ENCODE assay signal across 10 cellular contexts in genomic region chr22:36406139-36406538, GRCh38. TPM values are rescaled to one million over a fixed set of nuclear protein-coding genes. Genes with fewer than 3 reads are reported as not detected.
DNase-seq lines count a peak whose midpoint lies in the region; ATAC-seq, FAIRE-seq and TF ChIP-seq lines count a peak whose summit lies in the region.
"Had no signal": no experiment of that assay in that cellular context is flagged by ENCODE, and none has a peak within 500 bp of the region (broad histone marks: within the 10 kb centered on the region; RNA-seq: fewer than 3 reads in every experiment).

No MANE protein-coding gene starts in this region.

- H3K36me3 ChIP-seq in astrocyte (ENCODE audit: insufficient read depth, low read length) (no peaks in the 10 kb centered on the region), upper lobe of left lung (no peaks in the 10 kb centered on the region)

- no peak for TF ChIP-seq POLR2A in upper lobe of left lung (IDR thresholded peaks at IDR 0.05)
- TF ChIP-seq POLR2A in erythroblast (IDR thresholded peaks at IDR 0.05; ENCODE audit: low read length), result no peak

- H4K20me1 ChIP-seq in astrocyte (ENCODE audit: insufficient read depth, low read length), result no peaks in the 10 kb centered on the region

- FAIRE-seq in RCC 7860 (lab: Jason Lieb, UNC) (no peak), astrocyte (lab: Jason Lieb, UNC) (peak; percentile 43)

- peaks cover 56% of the 10 kb centered on the region for H3K4me1 Mint-ChIP-seq in activated naive CD4-positive, alpha-beta T cell treated with anti-CD3 and anti-CD28 coated beads, Interleukin-2, amount 50 U/mL, for 24 hours
- peaks cover 13% of the 10 kb centered on the region for H3K4me1 Mint-ChIP-seq in astrocyte (ENCODE audit: low read depth, unreplicated experiment)

- TF ChIP-seq CTCF in astrocyte (IDR thresholded peaks at IDR 0.05; ENCODE audit: insufficient read depth, low read depth, low read length) (no peak), upper lobe of left lung (IDR thresholded peaks at IDR 0.05) (no peak)

- peaks cover 4% of the 10 kb centered on the region for H3K4me1 ChIP-seq in astrocyte (ENCODE audit: insufficient read depth, low read length)
- peaks cover 10 to 44% (median 28%) of the 10 kb centered on the region in 4 donors for H3K4me1 ChIP-seq in upper lobe of left lung

- H3K4me3 ChIP-seq in astrocyte (ENCODE audit: insufficient read depth, low read depth, low read length) (no peak overlapping the region), upper lobe of left lung (no peak overlapping the region)
- H3K4me3 ChIP-seq: gastroesophageal sphincter had no signal

- no peaks in the 10 kb centered on the region for H3K9me3 Mint-ChIP-seq in activated naive CD4-positive, alpha-beta T cell treated with anti-CD3 and anti-CD28 coated beads, Interleukin-2, amount 50 U/mL, for 24 hours
- no peaks in the 10 kb centered on the region for H3K9me3 Mint-ChIP-seq in astrocyte (ENCODE audit: unreplicated experiment)

- no peak overlapping the region for H3K4me3 Mint-ChIP-seq in activated naive CD4-positive, alpha-beta T cell treated with anti-CD3 and anti-CD28 coated beads, Interleukin-2, amount 50 U/mL, for 24 hours
- H3K4me3 Mint-ChIP-seq in astrocyte (ENCODE audit: unreplicated experiment), result no peak overlapping the region

- WGBS in upper lobe of left lung, 2 donors, result 80 to 91% methylated on average over 3 to 4 of the region's 4 CpGs

- H2AFZ ChIP-seq in astrocyte (ENCODE audit: low read depth, low read length), result no peak overlapping the region

- H3K27me3 Mint-ChIP-seq in activated naive CD4-positive, alpha-beta T cell treated with anti-CD3 and anti-CD28 coated beads, Interleukin-2, amount 50 U/mL, for 24 hours, result no peaks in the 10 kb centered on the region
- H3K27me3 Mint-ChIP-seq in astrocyte (ENCODE audit: low read depth, unreplicated experiment), result no peaks in the 10 kb centered on the region

- H3K9me3 ChIP-seq in astrocyte (ENCODE audit: insufficient read depth, low read depth, low read length), result no peaks in the 10 kb centered on the region
- H3K9me3 ChIP-seq in upper lobe of left lung, result no peaks in the 10 kb centered on the region
- H3K9me3 ChIP-seq: gastroesophageal sphincter had no signal

- no peak overlapping the region for H3K4me2 ChIP-seq in astrocyte (ENCODE audit: low read length)

- DNase-seq in activated naive CD4-positive, alpha-beta T cell treated with Interleukin-2 at 50 U/mL for 16 hours, result no peak
- DNase-seq in RCC 7860 (ENCODE audit: low spot score) (peak; percentile 34), astrocyte (ENCODE audit: low read depth) (no peak), upper lobe of left lung (peak in 1 of 2 donors; percentile 51), HPDE6-E6E7 (ENCODE audit: extremely low spot score) (no peak), EL (no peak), erythroblast (lab: John Stamatoyannopoulos, UW) (no peak)
- DNase-seq: NCI-H1694 had no signal

- H3K27me3 ChIP-seq in astrocyte (ENCODE audit: insufficient read depth, low read length) (no peaks in the 10 kb centered on the region), upper lobe of left lung (no peaks in the 10 kb centered on the region)
- H3K27me3 ChIP-seq: gastroesophageal sphincter had no signal

- H3K9ac ChIP-seq in astrocyte (ENCODE audit: low read length), result no peak overlapping the region

- H3K27ac ChIP-seq in astrocyte (ENCODE audit: low read depth, low read length) (no peak overlapping the region), upper lobe of left lung (peak overlapping the region; percentile 69 to 84 (median 78))
- H3K27ac ChIP-seq: gastroesophageal sphincter had no signal

- no peaks in the 10 kb centered on the region for H3K79me2 ChIP-seq in astrocyte (ENCODE audit: insufficient read depth, low read length)

- H3K27ac Mint-ChIP-seq in activated naive CD4-positive, alpha-beta T cell treated with anti-CD3 and anti-CD28 coated beads, Interleukin-2, amount 50 U/mL, for 24 hours, result peak overlapping the region; percentile 87
- H3K27ac Mint-ChIP-seq in astrocyte (ENCODE audit: unreplicated experiment), result no peak overlapping the region

- no peak for TF ChIP-seq EP300 in upper lobe of left lung (IDR thresholded peaks at IDR 0.05)

- H3K36me3 Mint-ChIP-seq in activated naive CD4-positive, alpha-beta T cell treated with anti-CD3 and anti-CD28 coated beads, Interleukin-2, amount 50 U/mL, for 24 hours, result no peaks in the 10 kb centered on the region
- H3K36me3 Mint-ChIP-seq in astrocyte (ENCODE audit: low read depth, unreplicated experiment), result peaks cover 2% of the 10 kb centered on the region

- peak; percentile 12 to 15 for ATAC-seq in upper lobe of left lung (ENCODE audit: low FRiP score in 2 of 2)
- ATAC-seq: gastroesophageal sphincter had no signal

RNA-seq across cellular contexts. Expression of gene MYH9, which starts 18.4 kb away (rescaled TPM):
- 2,278 and 2,469 TPM in 2 replicates for total RNA-seq in astrocyte
- total RNA-seq in upper lobe of left lung, result 100 to 1,000 TPM; 486 to 925 (median 599) TPM
